ENCODE assay signal across 1 cellular context in genomic region chr14:81187832-81188522, GRCh38.
TF ChIP-seq lines count a peak whose summit lies in the region.

No MANE protein-coding gene starts in this region.

TF ChIP-seq in GM12878, 131 proteins besides CTCF, POLR2A, EP300 and RAD21 (continued from another document):
- TF ChIP-seq E4F1 (IDR thresholded peaks at IDR 0.05; ENCODE audit: borderline replicate concordance, partially characterized antibody): no peak
- TF ChIP-seq ATF3 (IDR thresholded peaks at IDR 0.05; ENCODE audit: borderline replicate concordance, extremely low read depth, low read depth, low read length): no peak
- no peak for TF ChIP-seq CEBPB (IDR thresholded peaks at IDR 0.05; ENCODE audit: borderline replicate concordance in 1 of 2, low read depth in 2 of 2, low read length in 2 of 2)
- no peak for TF ChIP-seq GATAD2B (conservative IDR thresholded peaks at IDR 0.05; ENCODE audit: low read depth)
- TF ChIP-seq MTA3 (IDR thresholded peaks at IDR 0.05; ENCODE audit: borderline replicate concordance, low read length): no peak
- TF ChIP-seq PML (IDR thresholded peaks at IDR 0.05; ENCODE audit: low read length): no peak
- no peak for TF ChIP-seq CHD2 (IDR thresholded peaks at IDR 0.05; ENCODE audit: borderline replicate concordance, low read depth, low read length)
- TF ChIP-seq ATF7 (IDR thresholded peaks at IDR 0.05; ENCODE audit: low read depth): peak; percentile 34; the same call in 1 of the 2 replicates
- TF ChIP-seq MEF2B (IDR thresholded peaks at IDR 0.05; ENCODE audit: partially characterized antibody, poor library complexity, severe bottlenecking): peak; percentile 14
- no peak for TF ChIP-seq PBX3 (IDR thresholded peaks at IDR 0.05; ENCODE audit: insufficient replicate concordance, low read depth, low read length)
